ENCODE assay signal across 22 cellular contexts in genomic region chr21:36640260-36641244, GRCh38. TPM values are rescaled to one million over a fixed set of nuclear protein-coding genes. Genes with fewer than 3 reads are reported as not detected.
A peak's percentile ranks its signal among the peaks of the same experiment; 100 is the strongest.
DNase-seq lines count a peak whose midpoint lies in the region; ATAC-seq and TF ChIP-seq lines count a peak whose summit lies in the region.
"Had no signal": no experiment of that assay in that cellular context is flagged by ENCODE, and none has a peak within 500 bp of the region (broad histone marks: within the 10 kb centered on the region; RNA-seq: fewer than 3 reads in every experiment).

No MANE protein-coding gene starts in this region.

- H3K9ac ChIP-seq in SK-N-MC (ENCODE audit: insufficient read length): no peak overlapping the region

- no peaks in the 10 kb centered on the region for H3K36me3 Mint-ChIP-seq in stimulated activated effector memory CD8-positive, alpha-beta T cell treated with anti-CD3 and anti-CD28 coated beads, Interleukin-12 subunit alpha, Interleukin-12 subunit beta, amount 100 ng/mL, for 72 hours
- H3K36me3 Mint-ChIP-seq: activated CD8-positive, alpha-beta memory T cell treated with anti-CD3 and anti-CD28 coated beads, Interleukin-2, amount 10 ng/mL, durations not matched to agents 7 days and 5 days; immature natural killer cell had no signal

- WGBS in gastroesophageal sphincter (ENCODE audit: low coverage in 1 of 2), 2 donors: 55 to 71% methylated on average over 14 to 20 of the region's 20 CpGs

- H3K27me3 ChIP-seq in ACC112 (ENCODE audit: insufficient read depth, low read length) (peaks cover 19% of the 10 kb centered on the region; the same call in 1 of the 2 replicates), gastroesophageal sphincter (peaks cover 20% of the 10 kb centered on the region)
- H3K27me3 ChIP-seq: MG63 had no signal

- peaks cover 13% of the 10 kb centered on the region for H3K4me1 ChIP-seq in ACC112 (ENCODE audit: control insufficient read depth, insufficient read depth, low read length, unreplicated experiment)
- no peaks in the 10 kb centered on the region for H3K4me1 ChIP-seq in gastroesophageal sphincter

- peak; percentile 8 for TF ChIP-seq CTCF in GM12873 (IDR thresholded peaks at IDR 0.05; ENCODE audit: insufficient read depth, low read depth, low read length, missing control alignments)
- no peak for TF ChIP-seq CTCF in gastroesophageal sphincter (IDR thresholded peaks at IDR 0.05)

- H3K4me1 Mint-ChIP-seq in stimulated activated effector memory CD8-positive, alpha-beta T cell treated with anti-CD3 and anti-CD28 coated beads, Interleukin-12 subunit alpha, Interleukin-12 subunit beta, amount 100 ng/mL, for 72 hours: no peaks in the 10 kb centered on the region
- H3K4me1 Mint-ChIP-seq: activated B cell treated with CpG ODN at 0.5 μM for 24 hours; activated CD8-positive, alpha-beta memory T cell treated with anti-CD3 and anti-CD28 coated beads, Interleukin-2, amount 10 ng/mL, durations not matched to agents 7 days and 5 days; immature natural killer cell had no signal

- no peaks in the 10 kb centered on the region for H3K79me2 ChIP-seq in ACC112 (ENCODE audit: control insufficient read depth, insufficient read depth, low read length, unreplicated experiment)

- TF ChIP-seq POLR2A in gastroesophageal sphincter (IDR thresholded peaks at IDR 0.05): no peak

- no peak for TF ChIP-seq EP300 in gastroesophageal sphincter (IDR thresholded peaks at IDR 0.05)

- peak overlapping the region; percentile 17; the same call in 1 of the 2 replicates for H3K4me3 ChIP-seq in ACC112 (ENCODE audit: low read depth, low read length)
- peak overlapping the region; percentile 39 for H3K4me3 ChIP-seq in SK-N-MC
- no peak overlapping the region for H3K4me3 ChIP-seq in gastroesophageal sphincter
- H3K4me3 ChIP-seq: MG63 had no signal

- no peak overlapping the region for H3K4me3 Mint-ChIP-seq in stimulated activated effector memory CD8-positive, alpha-beta T cell treated with anti-CD3 and anti-CD28 coated beads, Interleukin-12 subunit alpha, Interleukin-12 subunit beta, amount 100 ng/mL, for 72 hours
- H3K4me3 Mint-ChIP-seq: activated B cell treated with CpG ODN at 0.5 μM for 24 hours; activated CD8-positive, alpha-beta memory T cell treated with anti-CD3 and anti-CD28 coated beads, Interleukin-2, amount 10 ng/mL, durations not matched to agents 7 days and 5 days; effector memory CD8-positive, alpha-beta T cell; immature natural killer cell had no signal

- H3K36me3 ChIP-seq in ACC112 (ENCODE audit: insufficient read depth, low read length): no peaks in the 10 kb centered on the region
- no peaks in the 10 kb centered on the region for H3K36me3 ChIP-seq in SK-N-MC (ENCODE audit: insufficient read depth, low read length)
- no peaks in the 10 kb centered on the region for H3K36me3 ChIP-seq in gastroesophageal sphincter
- H3K36me3 ChIP-seq: MG63 had no signal

- H3K9me3 Mint-ChIP-seq in stimulated activated effector memory CD8-positive, alpha-beta T cell treated with anti-CD3 and anti-CD28 coated beads, Interleukin-12 subunit alpha, Interleukin-12 subunit beta, amount 100 ng/mL, for 72 hours: peaks cover 14% of the 10 kb centered on the region
- H3K9me3 Mint-ChIP-seq: effector memory CD8-positive, alpha-beta T cell had no signal

- DNase-seq in SK-N-MC (ENCODE audit: low read depth, low spot score) (peak; percentile 98), iris pigment epithelial cell (ENCODE audit: low read depth) (peak; percentile 26), NCI-H187 (lab: John Stamatoyannopoulos, UW) (no peak)
- no peak for DNase-seq in stimulated activated effector memory CD8-positive, alpha-beta T cell treated with anti-CD3 and anti-CD28 coated beads, Interleukin-12 subunit alpha, Interleukin-12 subunit beta, amount 100 ng/mL, for 72 hours (ENCODE audit: low spot score in 2 of 2)
- DNase-seq: activated B cell treated with CpG ODN at 0.5 μM for 24 hours; activated CD8-positive, alpha-beta memory T cell treated with anti-CD3 and anti-CD28 coated beads, Interleukin-2, amount 10 ng/mL, durations not matched to agents 7 days and 5 days; activated naive CD4-positive, alpha-beta T cell treated with Interleukin-2 at 50 U/mL for 16 hours; AML-193; DMS79 treated with DMSO at 0.1 percent for 48 hours; effector memory CD8-positive, alpha-beta T cell; foreskin fibroblast; immature natural killer cell; MG63; midbrain; NCI-H2227 treated with DMSO at 0.1 percent for 48 hours; OCI-M1; small intestine had no signal

- H3K27ac ChIP-seq in ACC112 (ENCODE audit: low read depth, low read length): no peak overlapping the region
- no peak overlapping the region; the same call in 1 of the 2 replicates for H3K27ac ChIP-seq in SK-N-MC
- no peak overlapping the region for H3K27ac ChIP-seq in gastroesophageal sphincter

- H3K27ac Mint-ChIP-seq in stimulated activated effector memory CD8-positive, alpha-beta T cell treated with anti-CD3 and anti-CD28 coated beads, Interleukin-12 subunit alpha, Interleukin-12 subunit beta, amount 100 ng/mL, for 72 hours: no peak overlapping the region
- H3K27ac Mint-ChIP-seq: activated B cell treated with CpG ODN at 0.5 μM for 24 hours; activated CD8-positive, alpha-beta memory T cell treated with anti-CD3 and anti-CD28 coated beads, Interleukin-2, amount 10 ng/mL, durations not matched to agents 7 days and 5 days; effector memory CD8-positive, alpha-beta T cell; immature natural killer cell had no signal

- H3K9me3 ChIP-seq in SK-N-MC (ENCODE audit: low read depth, low read length) (peaks cover 8% of the 10 kb centered on the region), gastroesophageal sphincter (peaks cover 0 to 26% (median 0%) of the 10 kb centered on the region in 3 donors)

- no peak for ATAC-seq in GM18520 (IDR thresholded peaks at IDR 0.05; ENCODE audit: unreplicated experiment)
- no peak for ATAC-seq in stimulated activated effector memory CD8-positive, alpha-beta T cell treated with anti-CD3 and anti-CD28 coated beads, Interleukin-12 subunit alpha, Interleukin-12 subunit beta, amount 100 ng/mL, for 72 hours
- no peak for ATAC-seq in gastroesophageal sphincter
- ATAC-seq: activated CD8-positive, alpha-beta memory T cell treated with anti-CD3 and anti-CD28 coated beads, Interleukin-2, amount 10 ng/mL, durations not matched to agents 7 days and 5 days; effector memory CD8-positive, alpha-beta T cell had no signal

- H2AFZ ChIP-seq in ACC112 (ENCODE audit: low read length, unreplicated experiment): peak overlapping the region; percentile 75

RNA-seq across cellular contexts. Expression of gene SIM2, which starts 58.4 kb away (rescaled TPM):
- 1 to 10 TPM in 1 of 4 donors, under 1 TPM in 1, not detected in 2; 0.47 to 2.3 TPM for total RNA-seq in gastroesophageal sphincter
- total RNA-seq: activated B cell treated with CpG ODN at 0.5 μM for 24 hours, subcutaneous adipose tissue had no signal

Comparison
In these comparisons a context has a peak if more than half of its experiments do, and no peak if none do; other contexts are left out.
1. H3K4me3 ChIP-seq: peak in ACC112 (single experiment) and SK-N-MC (single experiment); none in gastroesophageal sphincter (0 of 2).
2. DNase-seq: peak in SK-N-MC (single experiment) and iris pigment epithelial cell (single experiment); none in stimulated activated effector memory CD8-positive, alpha-beta T cell treated with anti-CD3 and anti-CD28 coated beads, Interleukin-12 subunit alpha, Interleukin-12 subunit beta, amount 100 ng/mL, for 72 hours (0 of 2) and NCI-H187 (0 of 2).